ENCODE assay signal across 40 cellular contexts in the genomic region with DNA sequence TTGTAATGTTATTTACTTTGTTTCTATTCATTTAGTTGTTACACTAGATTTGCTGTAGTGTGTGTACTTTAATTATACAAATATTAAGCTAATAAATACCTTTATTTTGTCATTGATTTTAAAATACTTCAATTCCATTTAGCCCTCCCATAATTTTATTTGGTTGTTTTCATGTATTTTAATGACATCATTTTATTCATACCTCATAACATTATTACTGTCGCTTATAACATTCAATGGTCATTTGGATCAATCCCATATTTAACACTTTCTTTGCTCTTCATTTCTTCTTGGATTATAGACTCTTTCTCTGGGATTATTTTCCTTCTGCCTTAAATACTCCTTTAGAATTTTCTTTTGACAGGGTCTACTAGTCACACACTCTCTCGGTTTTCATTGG.
"Had no signal": no experiment of that assay in that cellular context is flagged by ENCODE, and none has a peak within 500 bp of the region (broad histone marks: within the 10 kb centered on the region; RNA-seq: fewer than 3 reads in every experiment).

No MANE protein-coding gene starts in this region.

- ATAC-seq: activated naive CD4-positive, alpha-beta T cell treated with anti-CD3 and anti-CD28 coated beads, Interleukin-2, amount 50 U/mL, for 72 hours; activated naive CD8-positive, alpha-beta T cell treated with anti-CD3 and anti-CD28 coated beads, Interleukin-2, amount 50 U/mL, for 24 hours; activated T-cell treated with anti-CD3 and anti-CD28 coated beads, Interleukin-2, amount 50 U/mL, for 4 hours; activated T-cell treated with anti-CD3 and anti-CD28 coated beads, Interleukin-2, amount 50 U/mL, for 72 hours; activated T-helper 17 cell treated with anti-CD3 and anti-CD28 coated beads, Interleukin-2, amount 50 U/mL, for 72 hours; body of pancreas had no signal

- H3K4me3 Mint-ChIP-seq: activated naive CD4-positive, alpha-beta T cell treated with anti-CD3 and anti-CD28 coated beads for 36 hours; activated naive CD4-positive, alpha-beta T cell treated with anti-CD3 and anti-CD28 coated beads, Interleukin-2, amount 10 ng/mL, durations not matched to agents 7 days and 5 days; activated naive CD4-positive, alpha-beta T cell treated with anti-CD3 and anti-CD28 coated beads, Interleukin-2, amount 50 U/mL, for 24 hours; activated naive CD8-positive, alpha-beta T cell; activated naive CD8-positive, alpha-beta T cell treated with anti-CD3 and anti-CD28 coated beads for 36 hours; activated naive CD8-positive, alpha-beta T cell treated with anti-CD3 and anti-CD28 coated beads, Interleukin-2, amount 10 ng/mL, durations not matched to agents 7 days and 5 days; activated naive CD8-positive, alpha-beta T cell treated with anti-CD3 and anti-CD28 coated beads, Interleukin-2, amount 50 U/mL, for 24 hours; activated T-cell treated with anti-CD3 and anti-CD28 coated beads, Interleukin-2, amount 50 U/mL, for 24 hours; activated T-cell treated with anti-CD3 and anti-CD28 coated beads, Interleukin-2, amount 50 U/mL, for 4 hours; activated T-cell treated with anti-CD3 and anti-CD28 coated beads, Interleukin-2, amount 50 U/mL, for 72 hours; activated T-helper 1 cell treated with anti-CD3 and anti-CD28 coated beads, Interleukin-12 subunit alpha, Interleukin-12 subunit beta, Interleukin-2, Interleukin-4 antibody, amounts not matched to agents 30 ng/mL and 10 ng/mL and 1 ng/mL, durations not matched to agents 14 hours and 24 hours and 36 hours; activated T-helper 17 cell treated with anti-CD3 and anti-CD28 coated beads, Interleukin-2, amount 50 U/mL, for 72 hours; brain; central memory CD8-positive, alpha-beta T cell had no signal

- H3K9me3 Mint-ChIP-seq: activated naive CD4-positive, alpha-beta T cell treated with anti-CD3 and anti-CD28 coated beads for 36 hours; activated naive CD4-positive, alpha-beta T cell treated with anti-CD3 and anti-CD28 coated beads, Interleukin-2, amount 10 ng/mL, durations not matched to agents 7 days and 5 days; activated naive CD4-positive, alpha-beta T cell treated with anti-CD3 and anti-CD28 coated beads, Interleukin-2, amount 50 U/mL, for 72 hours; activated naive CD8-positive, alpha-beta T cell treated with anti-CD3 and anti-CD28 coated beads, Interleukin-2, amount 10 ng/mL, durations not matched to agents 7 days and 5 days; activated naive CD8-positive, alpha-beta T cell treated with anti-CD3 and anti-CD28 coated beads, Interleukin-2, amount 50 U/mL, for 24 hours; activated T-cell treated with anti-CD3 and anti-CD28 coated beads, Interleukin-2, amount 50 U/mL, for 4 hours; activated T-helper 1 cell treated with anti-CD3 and anti-CD28 coated beads, Interleukin-12 subunit alpha, Interleukin-12 subunit beta, Interleukin-2, Interleukin-4 antibody, amounts not matched to agents 30 ng/mL and 10 ng/mL and 1 ng/mL, durations not matched to agents 14 hours and 24 hours and 36 hours; activated T-helper 17 cell treated with anti-CD3 and anti-CD28 coated beads, Interleukin-2, amount 50 U/mL, for 72 hours; activated T-helper 2 cell treated with anti-CD3 and anti-CD28 coated beads, Interferon-gamma antibody, Interleukin-2, Interleukin-4, amounts not matched to agents 10 μg/mL and 5 μg/mL and 100 μg/mL, durations not matched to agents 14 hours and 24 hours and 36 hours had no signal

- H3K36me3 Mint-ChIP-seq: activated naive CD4-positive, alpha-beta T cell treated with anti-CD3 and anti-CD28 coated beads, Interleukin-2, amount 10 ng/mL, durations not matched to agents 7 days and 5 days; activated naive CD8-positive, alpha-beta T cell; activated naive CD8-positive, alpha-beta T cell treated with anti-CD3 and anti-CD28 coated beads for 36 hours; activated naive CD8-positive, alpha-beta T cell treated with anti-CD3 and anti-CD28 coated beads, Interleukin-2, amount 10 ng/mL, durations not matched to agents 7 days and 5 days; brain had no signal

- H3K27ac Mint-ChIP-seq: activated naive CD4-positive, alpha-beta T cell treated with anti-CD3 and anti-CD28 coated beads for 36 hours; activated naive CD4-positive, alpha-beta T cell treated with anti-CD3 and anti-CD28 coated beads, Interleukin-2, amount 10 ng/mL, durations not matched to agents 7 days and 5 days; activated naive CD4-positive, alpha-beta T cell treated with anti-CD3 and anti-CD28 coated beads, Interleukin-2, amount 50 U/mL, for 24 hours; activated naive CD4-positive, alpha-beta T cell treated with anti-CD3 and anti-CD28 coated beads, Interleukin-2, amount 50 U/mL, for 72 hours; activated naive CD8-positive, alpha-beta T cell; activated naive CD8-positive, alpha-beta T cell treated with anti-CD3 and anti-CD28 coated beads for 36 hours; activated naive CD8-positive, alpha-beta T cell treated with anti-CD3 and anti-CD28 coated beads, Interleukin-2, amount 10 ng/mL, durations not matched to agents 7 days and 5 days; activated naive CD8-positive, alpha-beta T cell treated with anti-CD3 and anti-CD28 coated beads, Interleukin-2, amount 50 U/mL, for 24 hours; activated T-cell treated with anti-CD3 and anti-CD28 coated beads, Interleukin-2, amount 50 U/mL, for 24 hours; activated T-cell treated with anti-CD3 and anti-CD28 coated beads, Interleukin-2, amount 50 U/mL, for 72 hours; activated T-helper 1 cell treated with anti-CD3 and anti-CD28 coated beads, Interleukin-12 subunit alpha, Interleukin-12 subunit beta, Interleukin-2, Interleukin-4 antibody, amounts not matched to agents 30 ng/mL and 10 ng/mL and 1 ng/mL, durations not matched to agents 14 hours and 24 hours and 36 hours; activated T-helper 17 cell treated with anti-CD3 and anti-CD28 coated beads, Interleukin-2, amount 50 U/mL, for 72 hours; activated T-helper 2 cell treated with anti-CD3 and anti-CD28 coated beads, Interferon-gamma antibody, Interleukin-2, Interleukin-4, amounts not matched to agents 10 μg/mL and 5 μg/mL and 100 μg/mL, durations not matched to agents 14 hours and 24 hours and 36 hours; brain had no signal

- DNase-seq: activated effector memory CD4-positive, alpha-beta T cell treated with anti-CD3 and anti-CD28 coated beads, Interleukin-2, amount 50 U/mL, for 16 hours; activated effector memory CD4-positive, alpha-beta T cell treated with Interleukin-2 at 50 U/mL for 16 hours; activated gamma-delta T cell; activated gamma-delta T cell treated with Interleukin-2 at 50 U/mL for 16 hours; activated naive CD4-positive, alpha-beta T cell; activated naive CD4-positive, alpha-beta T cell treated with anti-CD3 and anti-CD28 coated beads for 36 hours; activated naive CD4-positive, alpha-beta T cell treated with anti-CD3 and anti-CD28 coated beads, Interleukin-2, amount 10 ng/mL, durations not matched to agents 7 days and 5 days; activated naive CD4-positive, alpha-beta T cell treated with anti-CD3 and anti-CD28 coated beads, Interleukin-2, amount 50 U/mL, for 16 hours; activated naive CD4-positive, alpha-beta T cell treated with Interleukin-2 at 50 U/mL for 16 hours; activated naive CD8-positive, alpha-beta T cell treated with anti-CD3 and anti-CD28 coated beads for 36 hours; activated naive CD8-positive, alpha-beta T cell treated with anti-CD3 and anti-CD28 coated beads, Interleukin-2, amount 10 ng/mL, durations not matched to agents 7 days and 5 days; activated naive CD8-positive, alpha-beta T cell treated with anti-CD3 and anti-CD28 coated beads, Interleukin-2, amount 50 U/mL, for 24 hours; activated T-cell treated with anti-CD3 and anti-CD28 coated beads, Interleukin-2, amount 50 U/mL, for 1 hour; activated T-cell treated with anti-CD3 and anti-CD28 coated beads, Interleukin-2, amount 50 U/mL, for 24 hours; activated T-cell treated with anti-CD3 and anti-CD28 coated beads, Interleukin-2, amount 50 U/mL, for 4 hours; activated T-cell treated with anti-CD3 and anti-CD28 coated beads, Interleukin-2, amount 50 U/mL, for 48 hours; activated T-cell treated with anti-CD3 and anti-CD28 coated beads, Interleukin-2, amount 50 U/mL, for 72 hours; adrenal gland; amniotic stem cell; amygdala; anterior cingulate cortex; aorta; body of pancreas; brain microvascular endothelial cell; caudate nucleus; central memory CD4-positive, alpha-beta T cell; cerebellar nuclear complex had no signal

- H3K4me3 ChIP-seq: adrenal gland, ascending aorta, body of pancreas, breast epithelium, cardiac muscle cell had no signal

- H3K36me3 ChIP-seq: adrenal gland, ascending aorta, brain microvascular endothelial cell, breast epithelium, cardiac muscle cell had no signal

- FAIRE-seq: astrocyte, bronchial epithelial cell had no signal

- H3K9me3 ChIP-seq: adrenal gland, ascending aorta, body of pancreas, breast epithelium had no signal

- H3K4me1 ChIP-seq: adrenal gland, ascending aorta, body of pancreas, breast epithelium had no signal

- H3K27me3 ChIP-seq: adrenal gland, ascending aorta, body of pancreas, brain microvascular endothelial cell, cardiac muscle cell had no signal

- H3K4me1 Mint-ChIP-seq: activated naive CD4-positive, alpha-beta T cell treated with anti-CD3 and anti-CD28 coated beads, Interleukin-2, amount 10 ng/mL, durations not matched to agents 7 days and 5 days; activated naive CD4-positive, alpha-beta T cell treated with anti-CD3 and anti-CD28 coated beads, Interleukin-2, amount 50 U/mL, for 24 hours; activated naive CD8-positive, alpha-beta T cell treated with anti-CD3 and anti-CD28 coated beads for 36 hours; activated naive CD8-positive, alpha-beta T cell treated with anti-CD3 and anti-CD28 coated beads, Interleukin-2, amount 10 ng/mL, durations not matched to agents 7 days and 5 days; activated naive CD8-positive, alpha-beta T cell treated with anti-CD3 and anti-CD28 coated beads, Interleukin-2, amount 50 U/mL, for 24 hours; activated T-helper 17 cell treated with anti-CD3 and anti-CD28 coated beads, Interleukin-2, amount 50 U/mL, for 72 hours; brain; central memory CD8-positive, alpha-beta T cell had no signal

- H3K27ac ChIP-seq: adrenal gland, ascending aorta, body of pancreas, brain microvascular endothelial cell, breast epithelium, cardiac muscle cell had no signal
